8 cellular contexts compared by ENCODE assay signal in genomic region chr9:129885670-129886106, GRCh38. TPM values are rescaled to one million over a fixed set of nuclear protein-coding genes. Genes with fewer than 3 reads are reported as not detected.
DNase-seq lines count a peak whose midpoint lies in the region; ATAC-seq and TF ChIP-seq lines count a peak whose summit lies in the region.

No MANE protein-coding gene starts in this region.

- intact Hi-C loops in dendritic cell treated with granulocyte-macrophage colony-stimulating factor and Interleukin-4, amounts not matched to agents 40 ng/mL and 50 ng/mL, for 4 days (cut with micrococcal nuclease) = loop anchor here (2.0 to 5.0 kb wide), 3 partner anchors 15 to 212 kb away; partner anchors contain the start of gene GPR107
- intact Hi-C loops in lower leg skin (cut with DNase I; ENCODE audit: low total_unique reads) = loop anchor here (10.0 kb wide), 2 partner anchors 169 to 219 kb away; partner anchors contain the start of gene GPR107

- TF ChIP-seq CTCF in GM12872 (IDR thresholded peaks at IDR 0.05; ENCODE audit: insufficient read depth, low read depth, low read length) (peak; percentile 86), lower leg skin (IDR thresholded peaks at IDR 0.05) (peak in 1 of 3 donors; percentile 80)

- DNase-seq in NCI-H69 (lab: John Stamatoyannopoulos, UW) (peak; percentile 91), lower leg skin (ENCODE audit: low spot score in 2 of 2) (peak; percentile 91 to 99)
- DNase-seq in activated CD4-positive, alpha-beta T cell treated with anti-CD3 and anti-CD28 coated beads, Interleukin-2, amount 50 U/mL, for 4 hours = peak; percentile 85 to 89
- peak; percentile 93 for DNase-seq in stimulated activated CD4-positive, alpha-beta T cell treated with anti-CD3 and anti-CD28 coated beads, Interleukin-4, amount 100 ng/mL, for 1 hour

- H3K4me3 Mint-ChIP-seq in dendritic cell treated with granulocyte-macrophage colony-stimulating factor and Interleukin-4, amounts not matched to agents 40 ng/mL and 50 ng/mL, for 4 days = peak overlapping the region; percentile 74

- WGBS in lower leg skin, 2 donors = 0 to 1% methylated on average over 17 to 26 of the region's 27 CpGs

- no peaks in the 10 kb centered on the region for H3K27me3 Mint-ChIP-seq in dendritic cell treated with granulocyte-macrophage colony-stimulating factor and Interleukin-4, amounts not matched to agents 40 ng/mL and 50 ng/mL, for 4 days

- peaks cover 71% of the 10 kb centered on the region for H3K4me1 Mint-ChIP-seq in dendritic cell treated with granulocyte-macrophage colony-stimulating factor and Interleukin-4, amounts not matched to agents 40 ng/mL and 50 ng/mL, for 4 days (ENCODE audit: low read depth)

- H3K4me3 ChIP-seq in lower leg skin (ENCODE audit: low read depth, poor library complexity, severe bottlenecking) = no peak overlapping the region

- no peaks in the 10 kb centered on the region for H3K9me3 Mint-ChIP-seq in dendritic cell treated with granulocyte-macrophage colony-stimulating factor and Interleukin-4, amounts not matched to agents 40 ng/mL and 50 ng/mL, for 4 days

- no peak for TF ChIP-seq POLR2A in lower leg skin (IDR thresholded peaks at IDR 0.05)

- H3K36me3 Mint-ChIP-seq in dendritic cell treated with granulocyte-macrophage colony-stimulating factor and Interleukin-4, amounts not matched to agents 40 ng/mL and 50 ng/mL, for 4 days (ENCODE audit: low read depth) = peaks cover 32% of the 10 kb centered on the region

- ATAC-seq in HG03095 (IDR thresholded peaks at IDR 0.05; ENCODE audit: unreplicated experiment) (peak; percentile 23), HG03025 (IDR thresholded peaks at IDR 0.05; ENCODE audit: low FRiP score, unreplicated experiment) (no peak)

- H3K27ac Mint-ChIP-seq in dendritic cell treated with granulocyte-macrophage colony-stimulating factor and Interleukin-4, amounts not matched to agents 40 ng/mL and 50 ng/mL, for 4 days = peak overlapping the region; percentile 86

RNA-seq across cellular contexts. Expression of gene USP20, which starts 50.4 kb away (rescaled TPM):
- 10 to 100 TPM; 20.7 to 39.7 (median 36.1) TPM for total RNA-seq in lower leg skin

RNA-seq across cellular contexts. Expression of gene C9orf78, which starts 50.6 kb away (rescaled TPM):
- 100 to 1,000 TPM in 1 of 4 donors, 10 to 100 TPM in 3; 56.3 to 105 (median 61.3) TPM for total RNA-seq in lower leg skin
